Comparison of ENCODE assay signal across 8 cellular contexts in genomic region chr1:46184920-46185658, GRCh38. TPM values are rescaled to one million over a fixed set of nuclear protein-coding genes. Genes with fewer than 3 reads are reported as not detected.
DNase-seq lines count a peak whose midpoint lies in the region; ATAC-seq and TF ChIP-seq lines count a peak whose summit lies in the region.
"Had no signal": no experiment of that assay in that cellular context is flagged by ENCODE, and none has a peak within 500 bp of the region (broad histone marks: within the 10 kb centered on the region; RNA-seq: fewer than 3 reads in every experiment).

No MANE protein-coding gene starts in this region.

- H3K27me3 Mint-ChIP-seq in activated CD8-positive, alpha-beta T cell treated with anti-CD3 and anti-CD28 coated beads, Interleukin-2, amount 10 ng/mL, durations not matched to agents 7 days and 5 days (ENCODE audit: low read depth) = peaks cover 2% of the 10 kb centered on the region
- H3K27me3 Mint-ChIP-seq in osteocyte (ENCODE audit: unreplicated experiment) = no peaks in the 10 kb centered on the region

- DNase-seq in activated CD8-positive, alpha-beta T cell treated with anti-CD3 and anti-CD28 coated beads, Interleukin-2, amount 10 ng/mL, durations not matched to agents 7 days and 5 days = no peak
- no peak for DNase-seq in osteocyte (ENCODE audit: extremely low spot score, unreplicated experiment)
- DNase-seq in left colon = no peak
- DNase-seq in NCI-H1105 (lab: John Stamatoyannopoulos, UW) = no peak

- H3K27ac Mint-ChIP-seq in activated CD8-positive, alpha-beta T cell treated with anti-CD3 and anti-CD28 coated beads, Interleukin-2, amount 10 ng/mL, durations not matched to agents 7 days and 5 days = peak overlapping the region; percentile 18
- peak overlapping the region; percentile 92 for H3K27ac Mint-ChIP-seq in osteocyte (ENCODE audit: unreplicated experiment)

- H3K36me3 Mint-ChIP-seq in activated CD8-positive, alpha-beta T cell treated with anti-CD3 and anti-CD28 coated beads, Interleukin-2, amount 10 ng/mL, durations not matched to agents 7 days and 5 days (ENCODE audit: low read depth) = no peaks in the 10 kb centered on the region
- peaks cover 12% of the 10 kb centered on the region for H3K36me3 Mint-ChIP-seq in osteocyte (ENCODE audit: unreplicated experiment)

- H3K4me1 Mint-ChIP-seq in activated CD8-positive, alpha-beta T cell treated with anti-CD3 and anti-CD28 coated beads, Interleukin-2, amount 10 ng/mL, durations not matched to agents 7 days and 5 days (ENCODE audit: low read depth) = peaks cover 17% of the 10 kb centered on the region
- peaks cover 48% of the 10 kb centered on the region for H3K4me1 Mint-ChIP-seq in osteocyte (ENCODE audit: unreplicated experiment)

- intact Hi-C loops in left colon (cut with DNase I, micrococcal nuclease) = loop anchor here in 1 of 2 donors (5.0 kb wide), 1 partner anchor 148 kb away; no protein-coding TSS in a partner anchor

- H3K27ac ChIP-seq in 22Rv1 = peak overlapping the region; percentile 99
- H3K27ac ChIP-seq: BLaER1 treated with 17β-estradiol and CSF1 and Interleukin-3, amounts not matched to agents 10 nM and 100 nM had no signal

- CTCF ChIA-PET in activated CD8-positive, alpha-beta T cell treated with anti-CD3 and anti-CD28 coated beads, Interleukin-2, amount 10 ng/mL, durations not matched to agents 7 days and 5 days (lab: Charles Lee) = interaction anchor here (1.2 to 1.7 kb wide), 2 partner anchors 39 to 123 kb away, joined by 3 to 9 read pairs; no protein-coding TSS in a partner anchor

- POLR2A ChIA-PET in activated CD8-positive, alpha-beta T cell treated with anti-CD3 and anti-CD28 coated beads, Interleukin-2, amount 10 ng/mL, durations not matched to agents 7 days and 5 days (lab: Charles Lee) = interaction anchor here (0.7 kb wide), 1 partner anchor 135 kb away, joined by 3 read pairs; no protein-coding TSS in a partner anchor

- TF ChIP-seq CTCF in 22Rv1 (IDR thresholded peaks at IDR 0.05) = no peak
- TF ChIP-seq CTCF in osteocyte (IDR thresholded peaks at IDR 0.05) = no peak

- H3K4me3 Mint-ChIP-seq in activated CD8-positive, alpha-beta T cell treated with anti-CD3 and anti-CD28 coated beads, Interleukin-2, amount 10 ng/mL, durations not matched to agents 7 days and 5 days = no peak overlapping the region
- no peak overlapping the region for H3K4me3 Mint-ChIP-seq in osteocyte (ENCODE audit: unreplicated experiment)

- no peaks in the 10 kb centered on the region for H3K9me3 Mint-ChIP-seq in activated CD8-positive, alpha-beta T cell treated with anti-CD3 and anti-CD28 coated beads, Interleukin-2, amount 10 ng/mL, durations not matched to agents 7 days and 5 days (ENCODE audit: insufficient read depth)
- H3K9me3 Mint-ChIP-seq in osteocyte (ENCODE audit: unreplicated experiment) = no peaks in the 10 kb centered on the region

- ATAC-seq in activated CD8-positive, alpha-beta T cell treated with anti-CD3 and anti-CD28 coated beads, Interleukin-2, amount 10 ng/mL, durations not matched to agents 7 days and 5 days = no peak
- ATAC-seq in left colon = no peak
- ATAC-seq in GM21576 (IDR thresholded peaks at IDR 0.05; ENCODE audit: unreplicated experiment) = no peak

RNA-seq across cellular contexts. Expression of gene P3R3URF, which starts 8.8 kb away (rescaled TPM):
- not detected for total RNA-seq in activated CD8-positive, alpha-beta T cell treated with anti-CD3 and anti-CD28 coated beads, Interleukin-2, amount 10 ng/mL, durations not matched to agents 7 days and 5 days
- total RNA-seq in osteocyte = not detected in 2 replicates
- not detected for total RNA-seq in left colon
- total RNA-seq: pulmonary artery endothelial cell had no signal

RNA-seq across cellular contexts. Expression of gene TSPAN1, which starts 10.2 kb away (rescaled TPM):
- total RNA-seq in activated CD8-positive, alpha-beta T cell treated with anti-CD3 and anti-CD28 coated beads, Interleukin-2, amount 10 ng/mL, durations not matched to agents 7 days and 5 days = not detected
- total RNA-seq in osteocyte (0.68 and 0.91 TPM in 2 replicates), left colon (1,000 to 10,000 TPM; 1,260 to 2,050 TPM)

RNA-seq across cellular contexts. Expression of gene POMGNT1, which starts 13.1 kb away (rescaled TPM):
- total RNA-seq in activated CD8-positive, alpha-beta T cell treated with anti-CD3 and anti-CD28 coated beads, Interleukin-2, amount 10 ng/mL, durations not matched to agents 7 days and 5 days = 10 to 100 TPM; 25.2 to 28.4 TPM
- total RNA-seq in osteocyte (76.8 and 88.9 TPM in 2 replicates), left colon (10 to 100 TPM; 27.3 to 31.9 TPM)

RNA-seq across cellular contexts. Expression of gene LURAP1, which starts 18.0 kb away (rescaled TPM):
- total RNA-seq in activated CD8-positive, alpha-beta T cell treated with anti-CD3 and anti-CD28 coated beads, Interleukin-2, amount 10 ng/mL, durations not matched to agents 7 days and 5 days = not detected
- total RNA-seq in osteocyte = 4.8 and 5.0 TPM in 2 replicates
- total RNA-seq in left colon = 1 to 10 TPM; 1.1 to 1.5 TPM

RNA-seq across cellular contexts. Expression of gene PIK3R3, which starts 52.7 kb away (rescaled TPM):
- 1 to 10 TPM; 4.8 to 5.4 TPM for total RNA-seq in activated CD8-positive, alpha-beta T cell treated with anti-CD3 and anti-CD28 coated beads, Interleukin-2, amount 10 ng/mL, durations not matched to agents 7 days and 5 days
- total RNA-seq in osteocyte (33.2 and 33.9 TPM in 2 replicates), left colon (1 to 10 TPM; 7.8 to 9.3 TPM)

Comparison
In these comparisons a context has a peak if more than half of its experiments do, and no peak if none do; other contexts are left out.
1. RNA of gene TSPAN1, which starts 10.2 kb away (total RNA-seq): 1,260 to 2,050 TPM in left colon; 0.68 to 0.91 TPM in osteocyte and not detected in activated CD8-positive, alpha-beta T cell treated with anti-CD3 and anti-CD28 coated beads, Interleukin-2, amount 10 ng/mL, durations not matched to agents 7 days and 5 days; every median in the first group is over 100 times any median in the second.